ENCODE assay signal across 9 cellular contexts in genomic region chr11:103659138-103659734, GRCh38.
A peak's percentile ranks its signal among the peaks of the same experiment; 100 is the strongest.
DNase-seq lines count a peak whose midpoint lies in the region; FAIRE-seq and TF ChIP-seq lines count a peak whose summit lies in the region.
"Had no signal": no experiment of that assay in that cellular context is flagged by ENCODE, and none has a peak within 500 bp of the region (broad histone marks: within the 10 kb centered on the region; RNA-seq: fewer than 3 reads in every experiment).

No MANE protein-coding gene starts in this region.

- H4K20me1 ChIP-seq in neural progenitor cell (ENCODE audit: low read depth) = no peaks in the 10 kb centered on the region

- no peaks in the 10 kb centered on the region for H3K79me2 ChIP-seq in neural progenitor cell (ENCODE audit: low read depth)

- peak; percentile 8 for TF ChIP-seq CTCF in GM12865 (IDR thresholded peaks at IDR 0.05; ENCODE audit: insufficient read depth, low read depth, low read length, missing control alignments)
- peak; percentile 69 for TF ChIP-seq CTCF in brain microvascular endothelial cell (IDR thresholded peaks at IDR 0.05; ENCODE audit: low read depth, low read length, missing control alignments)
- peak; percentile 49 for TF ChIP-seq CTCF in neural progenitor cell (IDR thresholded peaks at IDR 0.05)

- H3K4me1 ChIP-seq in neural progenitor cell = no peaks in the 10 kb centered on the region

- DNase-seq in GM12865 (ENCODE audit: low read depth) (no peak), M059J (ENCODE audit: low read depth) (peak; percentile 58), brain microvascular endothelial cell (no peak), neural progenitor cell (ENCODE audit: low spot score) (peak; percentile 35), H54 (ENCODE audit: insufficient read length, low spot score) (no peak), COLO829 (ENCODE audit: low spot score) (no peak)
- DNase-seq in activated effector memory CD4-positive, alpha-beta T cell treated with anti-CD3 and anti-CD28 coated beads, Interleukin-2, amount 50 U/mL, for 16 hours = no peak

- H3K27me3 ChIP-seq in brain microvascular endothelial cell (replicated peaks) (no peaks in the 10 kb centered on the region), neural progenitor cell (no peaks in the 10 kb centered on the region)

- no peak for TF ChIP-seq POLR2A in H54 (IDR thresholded peaks at IDR 0.05; ENCODE audit: low read depth, low read length)

- no peaks in the 10 kb centered on the region for H3K36me3 Mint-ChIP-seq in neural progenitor cell
- H3K36me3 Mint-ChIP-seq: activated naive CD8-positive, alpha-beta T cell had no signal

- H3K4me2 ChIP-seq in neural progenitor cell = no peak overlapping the region

- H3K4me3 ChIP-seq in GM12865 (ENCODE audit: low read depth, low read length) = no peak overlapping the region
- no peak overlapping the region for H3K4me3 ChIP-seq in brain microvascular endothelial cell (ENCODE audit: low read depth, low read length)
- no peak overlapping the region for H3K4me3 ChIP-seq in neural progenitor cell

- no peak for FAIRE-seq in H54 (lab: Jason Lieb, UNC)

- no peaks in the 10 kb centered on the region for H3K9me3 Mint-ChIP-seq in neural progenitor cell
- H3K9me3 Mint-ChIP-seq: nephron had no signal

- H3K36me3 ChIP-seq in brain microvascular endothelial cell (replicated peaks) = no peaks in the 10 kb centered on the region
- H3K36me3 ChIP-seq in neural progenitor cell = no peaks in the 10 kb centered on the region

- in situ Hi-C loops in brain microvascular endothelial cell (cut with HindIII; ENCODE audit: low pct_ligation_motif_present, low sequenced_read_pairs) = no loop called here

- H3K27ac ChIP-seq in brain microvascular endothelial cell = no peak overlapping the region
- no peak overlapping the region for H3K27ac ChIP-seq in neural progenitor cell

- H3K9ac ChIP-seq in neural progenitor cell = no peak overlapping the region

- H3K9me3 ChIP-seq in neural progenitor cell (ENCODE audit: low read depth) = peaks cover 4% of the 10 kb centered on the region

- H3K4me1 Mint-ChIP-seq in neural progenitor cell = no peaks in the 10 kb centered on the region
- H3K4me1 Mint-ChIP-seq: nephron had no signal

- H2AFZ ChIP-seq in neural progenitor cell (replicated peaks) = peak overlapping the region; percentile 17

- no peak overlapping the region for H3K4me3 Mint-ChIP-seq in neural progenitor cell
- H3K4me3 Mint-ChIP-seq: activated naive CD8-positive, alpha-beta T cell; nephron had no signal

- H3K27me3 Mint-ChIP-seq in neural progenitor cell (ENCODE audit: insufficient read depth, low read depth) = peaks cover 2% of the 10 kb centered on the region

- no peak overlapping the region for H3K27ac Mint-ChIP-seq in neural progenitor cell
- H3K27ac Mint-ChIP-seq: activated naive CD8-positive, alpha-beta T cell; nephron had no signal

- no peaks in the 10 kb centered on the region for H3F3A ChIP-seq in neural progenitor cell (ENCODE audit: low read depth)

Comparison
In these comparisons a context has a peak if more than half of its experiments do, and no peak if none do; other contexts are left out.
1. DNase-seq: peak in M059J (single experiment) and neural progenitor cell (single experiment); none in GM12865 (single experiment), brain microvascular endothelial cell (single experiment), H54 (single experiment), activated effector memory CD4-positive, alpha-beta T cell treated with anti-CD3 and anti-CD28 coated beads, Interleukin-2, amount 50 U/mL, for 16 hours (single experiment) and COLO829 (single experiment).
2. CTCF ChIP-seq: peak in every context shown above with its lines; median percentile 69 in brain microvascular endothelial cell; 49 in neural progenitor cell; 8 in GM12865.